ENCODE assay signal across 14 cellular contexts in the genomic region with DNA sequence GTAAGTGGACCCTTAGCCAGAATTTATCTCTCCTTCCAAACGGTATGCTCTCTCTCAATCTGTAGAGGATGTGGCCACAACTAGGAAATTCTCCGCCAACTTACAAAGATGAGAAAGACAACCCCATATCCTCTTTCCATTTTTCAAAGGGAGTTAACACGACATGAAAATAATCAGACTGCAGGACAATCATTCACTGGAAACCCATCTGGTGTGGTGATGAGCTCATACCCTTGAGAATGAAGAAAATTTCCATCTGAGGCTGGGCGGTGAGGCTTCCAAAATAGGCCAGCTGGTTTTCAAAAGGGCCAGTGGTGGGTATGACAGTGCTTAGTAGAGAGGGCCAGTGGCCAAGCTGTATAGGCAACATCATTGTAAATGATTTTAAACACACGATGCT.
DNase-seq lines count a peak whose midpoint lies in the region; ATAC-seq and TF ChIP-seq lines count a peak whose summit lies in the region.
"Had no signal": no experiment of that assay in that cellular context is flagged by ENCODE, and none has a peak within 500 bp of the region (broad histone marks: within the 10 kb centered on the region; RNA-seq: fewer than 3 reads in every experiment).

No MANE protein-coding gene starts in this region.

- H3K4me3 ChIP-seq in astrocyte of the cerebellum (ENCODE audit: low read depth, low read length) (no peak overlapping the region), left ventricle myocardium inferior (no peak overlapping the region), upper lobe of right lung (no peak overlapping the region), WERI-Rb-1 (ENCODE audit: low read depth, low read length) (no peak overlapping the region)
- H3K4me3 ChIP-seq: upper lobe of left lung had no signal

- in situ Hi-C loops in astrocyte of the cerebellum (cut with HindIII; ENCODE audit: low sequenced_read_pairs) = no loop called here

- peak overlapping the region; percentile 70 for H3K27ac ChIP-seq in left ventricle myocardium inferior (replicated peaks)
- H3K27ac ChIP-seq in upper lobe of right lung = no peak overlapping the region
- H3K27ac ChIP-seq in WERI-Rb-1 = no peak overlapping the region
- H3K27ac ChIP-seq: epithelial cell of prostate had no signal

- H3K9me3 ChIP-seq in left ventricle myocardium inferior (replicated peaks) (no peaks in the 10 kb centered on the region), upper lobe of right lung (no peaks in the 10 kb centered on the region), WERI-Rb-1 (ENCODE audit: severe bottlenecking) (no peaks in the 10 kb centered on the region)
- H3K9me3 ChIP-seq: upper lobe of left lung had no signal

- DNase-seq in Right ventricle myocardium inferior (ENCODE audit: missing footprints) (no peak), cardiac septum (ENCODE audit: low spot score) (no peak), astrocyte of the cerebellum (ENCODE audit: low read depth) (peak; percentile 92), left ventricle myocardium inferior (no peak), upper lobe of right lung (no peak), mucosa of gallbladder (ENCODE audit: low spot score) (no peak), WERI-Rb-1 (no peak), LoVo (ENCODE audit: low spot score) (no peak)
- DNase-seq: activated CD4-positive, CD25-positive, alpha-beta regulatory T cell; activated naive CD4-positive, alpha-beta T cell treated with anti-CD3 and anti-CD28 coated beads for 36 hours; MV-4-11; stimulated activated CD4-positive, alpha-beta T cell treated with anti-CD3 and anti-CD28 coated beads, Interleukin-1b, Interleukin-23, amount 100 ng/mL, for 48 hours; upper lobe of left lung had no signal

- ATAC-seq in Right ventricle myocardium inferior (peak; percentile 57), upper lobe of right lung (peak; percentile 28)

- intact Hi-C loops in Right ventricle myocardium inferior (cut with DNase I) = no loop called here
- intact Hi-C loops in cardiac septum (cut with DNase I) = no loop called here
- intact Hi-C loops in left ventricle myocardium inferior (cut with micrococcal nuclease) = no loop called here
- intact Hi-C loops in upper lobe of right lung (cut with DNase I) = no loop called here

- H3K36me3 ChIP-seq in left ventricle myocardium inferior (no peaks in the 10 kb centered on the region), upper lobe of right lung (no peaks in the 10 kb centered on the region), WERI-Rb-1 (no peaks in the 10 kb centered on the region)
- H3K36me3 ChIP-seq: upper lobe of left lung had no signal

- H3K4me1 ChIP-seq in left ventricle myocardium inferior (peaks cover 25% of the 10 kb centered on the region), upper lobe of right lung (peaks cover 6% of the 10 kb centered on the region)

- no peaks in the 10 kb centered on the region for H3K27me3 ChIP-seq in left ventricle myocardium inferior (ENCODE audit: low read depth)
- H3K27me3 ChIP-seq in upper lobe of right lung = no peaks in the 10 kb centered on the region
- no peaks in the 10 kb centered on the region for H3K27me3 ChIP-seq in WERI-Rb-1 (ENCODE audit: insufficient read depth, low read depth, severe bottlenecking)
- H3K27me3 ChIP-seq: upper lobe of left lung had no signal

- TF ChIP-seq CTCF in astrocyte of the cerebellum (IDR thresholded peaks at IDR 0.05; ENCODE audit: low read depth, low read length, missing control alignments) (no peak), left ventricle myocardium inferior (IDR thresholded peaks at IDR 0.05; ENCODE audit: borderline replicate concordance) (no peak), upper lobe of right lung (IDR thresholded peaks at IDR 0.05) (no peak), WERI-Rb-1 (IDR thresholded peaks at IDR 0.05; ENCODE audit: low read depth, low read length) (no peak)
